ENCODE assay signal across 1 cellular context in the genomic region with DNA sequence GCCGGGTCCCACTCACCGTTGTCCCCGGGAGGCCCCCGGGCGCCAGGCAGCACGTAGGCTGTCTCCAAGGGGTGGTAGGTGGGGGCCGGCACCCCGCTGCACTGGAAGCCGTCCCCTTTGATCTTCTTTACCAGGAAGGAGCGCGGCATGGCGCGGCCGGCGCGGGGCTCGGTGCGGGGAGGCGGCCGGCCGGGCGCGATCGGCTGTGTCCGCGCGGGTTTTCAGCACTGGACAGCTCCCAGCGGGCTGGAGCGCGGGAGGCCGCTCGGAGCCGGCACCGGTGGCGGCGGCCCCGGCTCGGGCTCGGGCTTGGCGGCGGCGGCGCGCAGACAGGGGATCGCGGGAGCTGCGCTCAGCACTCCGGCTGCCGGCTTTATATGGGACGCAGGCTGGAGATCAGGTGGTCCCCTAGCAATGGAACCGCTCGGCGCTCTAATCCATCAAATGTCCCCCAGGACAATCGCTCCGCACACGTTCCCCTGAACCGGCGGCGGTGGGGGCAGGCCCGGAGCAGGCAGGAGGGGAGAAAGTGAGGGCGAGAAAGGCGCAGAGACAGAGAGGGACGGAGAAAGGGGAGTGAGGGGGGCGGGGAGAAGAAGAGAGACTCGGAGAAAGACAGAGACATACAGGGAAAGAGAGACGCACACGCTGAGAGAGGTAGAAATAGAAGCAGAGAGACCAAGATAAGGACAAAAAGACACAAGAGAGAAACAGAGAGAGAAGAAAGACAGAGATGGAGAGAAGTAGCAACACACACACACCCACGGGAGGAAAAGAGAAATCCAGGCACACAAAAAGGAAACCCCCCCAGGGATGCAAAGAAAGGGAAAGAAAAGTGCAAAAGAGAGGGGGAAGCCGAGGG.
TF ChIP-seq lines count a peak whose summit lies in the region.

A gene (minus strand): TSS at position 350 of the 862 bp plus-strand sequence. CDS start 201 bp downstream, at position 149.

TF ChIP-seq in K562, 482 proteins besides CTCF, POLR2A, EP300 and RAD21 (continued from another document and continues in another):
- TF ChIP-seq ZFP36 (IDR thresholded peaks at IDR 0.05; ENCODE audit: low read depth, low read length, partially characterized antibody): no peak
- no peak for TF ChIP-seq PPARD (CRISPR knock-in tag; IDR thresholded peaks at IDR 0.05)
- TF ChIP-seq PTTG1 (tag; IDR thresholded peaks at IDR 0.05; ENCODE audit: low read depth): no peak
- no peak for TF ChIP-seq ERF (CRISPR knock-in tag; IDR thresholded peaks at IDR 0.05)
- TF ChIP-seq CXXC5 (CRISPR knock-in tag; IDR thresholded peaks at IDR 0.05): peak; percentile 87
- TF ChIP-seq ZNF354B (CRISPR knock-in tag; IDR thresholded peaks at IDR 0.05): no peak
- no peak for TF ChIP-seq POLR2B (IDR thresholded peaks at IDR 0.05; ENCODE audit: low read depth, partially characterized antibody)
- TF ChIP-seq TBP (optimal IDR thresholded peaks at IDR 0.05; ENCODE audit: low read depth, low read length): no peak
- no peak for TF ChIP-seq ZNF165 (CRISPR knock-in tag; IDR thresholded peaks at IDR 0.05; ENCODE audit: borderline replicate concordance)
- TF ChIP-seq EWSR1 (IDR thresholded peaks at IDR 0.05; ENCODE audit: borderline replicate concordance, low read depth, partially characterized antibody): no peak
- no peak for TF ChIP-seq TAF15 (IDR thresholded peaks at IDR 0.05; ENCODE audit: low read depth, low read length)
- TF ChIP-seq SIRT6 (IDR thresholded peaks at IDR 0.05; ENCODE audit: low read depth, low read length): no peak
- TF ChIP-seq, protein P1, sequence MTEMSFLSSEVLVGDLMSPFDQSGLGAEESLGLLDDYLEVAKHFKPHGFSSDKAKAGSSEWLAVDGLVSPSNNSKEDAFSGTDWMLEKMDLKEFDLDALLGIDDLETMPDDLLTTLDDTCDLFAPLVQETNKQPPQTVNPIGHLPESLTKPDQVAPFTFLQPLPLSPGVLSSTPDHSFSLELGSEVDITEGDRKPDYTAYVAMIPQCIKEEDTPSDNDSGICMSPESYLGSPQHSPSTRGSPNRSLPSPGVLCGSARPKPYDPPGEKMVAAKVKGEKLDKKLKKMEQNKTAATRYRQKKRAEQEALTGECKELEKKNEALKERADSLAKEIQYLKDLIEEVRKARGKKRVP (CRISPR knock-in tag; IDR thresholded peaks at IDR 0.05): no peak
- TF ChIP-seq, protein P2, sequence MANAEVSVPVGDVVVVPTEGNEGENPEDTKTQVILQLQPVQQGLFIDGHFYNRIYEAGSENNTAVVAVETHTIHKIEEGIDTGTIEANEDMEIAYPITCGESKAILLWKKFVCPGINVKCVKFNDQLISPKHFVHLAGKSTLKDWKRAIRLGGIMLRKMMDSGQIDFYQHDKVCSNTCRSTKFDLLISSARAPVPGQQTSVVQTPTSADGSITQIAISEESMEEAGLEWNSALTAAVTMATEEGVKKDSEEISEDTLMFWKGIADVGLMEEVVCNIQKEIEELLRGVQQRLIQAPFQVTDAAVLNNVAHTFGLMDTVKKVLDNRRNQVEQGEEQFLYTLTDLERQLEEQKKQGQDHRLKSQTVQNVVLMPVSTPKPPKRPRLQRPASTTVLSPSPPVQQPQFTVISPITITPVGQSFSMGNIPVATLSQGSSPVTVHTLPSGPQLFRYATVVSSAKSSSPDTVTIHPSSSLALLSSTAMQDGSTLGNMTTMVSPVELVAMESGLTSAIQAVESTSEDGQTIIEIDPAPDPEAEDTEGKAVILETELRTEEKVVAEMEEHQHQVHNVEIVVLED (CRISPR knock-in tag; IDR thresholded peaks at IDR 0.05): no peak
- TF ChIP-seq, protein P3, sequence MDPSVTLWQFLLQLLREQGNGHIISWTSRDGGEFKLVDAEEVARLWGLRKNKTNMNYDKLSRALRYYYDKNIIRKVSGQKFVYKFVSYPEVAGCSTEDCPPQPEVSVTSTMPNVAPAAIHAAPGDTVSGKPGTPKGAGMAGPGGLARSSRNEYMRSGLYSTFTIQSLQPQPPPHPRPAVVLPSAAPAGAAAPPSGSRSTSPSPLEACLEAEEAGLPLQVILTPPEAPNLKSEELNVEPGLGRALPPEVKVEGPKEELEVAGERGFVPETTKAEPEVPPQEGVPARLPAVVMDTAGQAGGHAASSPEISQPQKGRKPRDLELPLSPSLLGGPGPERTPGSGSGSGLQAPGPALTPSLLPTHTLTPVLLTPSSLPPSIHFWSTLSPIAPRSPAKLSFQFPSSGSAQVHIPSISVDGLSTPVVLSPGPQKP (CRISPR knock-in tag; IDR thresholded peaks at IDR 0.05): no peak
- TF ChIP-seq TGIF2 (CRISPR knock-in tag; IDR thresholded peaks at IDR 0.05): 0 out of 2 replicates have a peak, but pooled peaks have one; percentile 70
- TF ChIP-seq CREBBP (IDR thresholded peaks at IDR 0.05; ENCODE audit: low read depth, low read length): no peak
- TF ChIP-seq, protein P4, sequence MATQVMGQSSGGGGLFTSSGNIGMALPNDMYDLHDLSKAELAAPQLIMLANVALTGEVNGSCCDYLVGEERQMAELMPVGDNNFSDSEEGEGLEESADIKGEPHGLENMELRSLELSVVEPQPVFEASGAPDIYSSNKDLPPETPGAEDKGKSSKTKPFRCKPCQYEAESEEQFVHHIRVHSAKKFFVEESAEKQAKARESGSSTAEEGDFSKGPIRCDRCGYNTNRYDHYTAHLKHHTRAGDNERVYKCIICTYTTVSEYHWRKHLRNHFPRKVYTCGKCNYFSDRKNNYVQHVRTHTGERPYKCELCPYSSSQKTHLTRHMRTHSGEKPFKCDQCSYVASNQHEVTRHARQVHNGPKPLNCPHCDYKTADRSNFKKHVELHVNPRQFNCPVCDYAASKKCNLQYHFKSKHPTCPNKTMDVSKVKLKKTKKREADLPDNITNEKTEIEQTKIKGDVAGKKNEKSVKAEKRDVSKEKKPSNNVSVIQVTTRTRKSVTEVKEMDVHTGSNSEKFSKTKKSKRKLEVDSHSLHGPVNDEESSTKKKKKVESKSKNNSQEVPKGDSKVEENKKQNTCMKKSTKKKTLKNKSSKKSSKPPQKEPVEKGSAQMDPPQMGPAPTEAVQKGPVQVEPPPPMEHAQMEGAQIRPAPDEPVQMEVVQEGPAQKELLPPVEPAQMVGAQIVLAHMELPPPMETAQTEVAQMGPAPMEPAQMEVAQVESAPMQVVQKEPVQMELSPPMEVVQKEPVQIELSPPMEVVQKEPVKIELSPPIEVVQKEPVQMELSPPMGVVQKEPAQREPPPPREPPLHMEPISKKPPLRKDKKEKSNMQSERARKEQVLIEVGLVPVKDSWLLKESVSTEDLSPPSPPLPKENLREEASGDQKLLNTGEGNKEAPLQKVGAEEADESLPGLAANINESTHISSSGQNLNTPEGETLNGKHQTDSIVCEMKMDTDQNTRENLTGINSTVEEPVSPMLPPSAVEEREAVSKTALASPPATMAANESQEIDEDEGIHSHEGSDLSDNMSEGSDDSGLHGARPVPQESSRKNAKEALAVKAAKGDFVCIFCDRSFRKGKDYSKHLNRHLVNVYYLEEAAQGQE (CRISPR knock-in tag; IDR thresholded peaks at IDR 0.05; ENCODE audit: low read depth): peak; percentile 99
- peak; percentile 14 for TF ChIP-seq KDM5B (IDR thresholded peaks at IDR 0.05; ENCODE audit: insufficient replicate concordance, low read depth, low read length)
- TF ChIP-seq, protein P5, sequence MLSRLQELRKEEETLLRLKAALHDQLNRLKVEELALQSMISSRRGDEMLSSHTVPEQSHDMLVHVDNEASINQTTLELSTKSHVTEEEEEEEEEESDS (CRISPR knock-in tag; IDR thresholded peaks at IDR 0.05): no peak
- TF ChIP-seq, protein P6, sequence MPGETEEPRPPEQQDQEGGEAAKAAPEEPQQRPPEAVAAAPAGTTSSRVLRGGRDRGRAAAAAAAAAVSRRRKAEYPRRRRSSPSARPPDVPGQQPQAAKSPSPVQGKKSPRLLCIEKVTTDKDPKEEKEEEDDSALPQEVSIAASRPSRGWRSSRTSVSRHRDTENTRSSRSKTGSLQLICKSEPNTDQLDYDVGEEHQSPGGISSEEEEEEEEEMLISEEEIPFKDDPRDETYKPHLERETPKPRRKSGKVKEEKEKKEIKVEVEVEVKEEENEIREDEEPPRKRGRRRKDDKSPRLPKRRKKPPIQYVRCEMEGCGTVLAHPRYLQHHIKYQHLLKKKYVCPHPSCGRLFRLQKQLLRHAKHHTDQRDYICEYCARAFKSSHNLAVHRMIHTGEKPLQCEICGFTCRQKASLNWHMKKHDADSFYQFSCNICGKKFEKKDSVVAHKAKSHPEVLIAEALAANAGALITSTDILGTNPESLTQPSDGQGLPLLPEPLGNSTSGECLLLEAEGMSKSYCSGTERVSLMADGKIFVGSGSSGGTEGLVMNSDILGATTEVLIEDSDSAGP (CRISPR knock-in tag; IDR thresholded peaks at IDR 0.05): no peak
- TF ChIP-seq MYNN (IDR thresholded peaks at IDR 0.05): no peak
- no peak for TF ChIP-seq MYNN (CRISPR knock-in tag; IDR thresholded peaks at IDR 0.05)
- no peak for TF ChIP-seq RFX1 (IDR thresholded peaks at IDR 0.05)
- TF ChIP-seq NUFIP1 (IDR thresholded peaks at IDR 0.05; ENCODE audit: partially characterized antibody): no peak
- peak; percentile 65; the same call in 1 of the 2 replicates for TF ChIP-seq ZNF766 (CRISPR knock-in tag; conservative IDR thresholded peaks at IDR 0.05)
- no peak for TF ChIP-seq POLR3A (IDR thresholded peaks at IDR 0.05; ENCODE audit: borderline replicate concordance, extremely low read depth, insufficient read depth, insufficient read length)
- TF ChIP-seq ZNF644 (tag; IDR thresholded peaks at IDR 0.05; ENCODE audit: low read depth): peak; percentile 86
- TF ChIP-seq YY1 (IDR thresholded peaks at IDR 0.05; ENCODE audit: borderline replicate concordance in 1 of 3, control insufficient read depth in 1 of 3, extremely low read depth in 1 of 3, insufficient read depth in 3 of 3, insufficient read length in 1 of 3, insufficient replicate concordance in 2 of 3, low read depth in 1 of 3, low read length in 2 of 3): no peak
- TF ChIP-seq, protein P7, sequence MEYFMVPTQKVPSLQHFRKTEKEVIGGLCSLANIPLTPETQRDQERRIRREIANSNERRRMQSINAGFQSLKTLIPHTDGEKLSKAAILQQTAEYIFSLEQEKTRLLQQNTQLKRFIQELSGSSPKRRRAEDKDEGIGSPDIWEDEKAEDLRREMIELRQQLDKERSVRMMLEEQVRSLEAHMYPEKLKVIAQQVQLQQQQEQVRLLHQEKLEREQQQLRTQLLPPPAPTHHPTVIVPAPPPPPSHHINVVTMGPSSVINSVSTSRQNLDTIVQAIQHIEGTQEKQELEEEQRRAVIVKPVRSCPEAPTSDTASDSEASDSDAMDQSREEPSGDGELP (CRISPR knock-in tag; IDR thresholded peaks at IDR 0.05; ENCODE audit: borderline replicate concordance): 0 out of 2 replicates have a peak, but pooled peaks have one; percentile 11
- TF ChIP-seq ZKSCAN8 (CRISPR knock-in tag; IDR thresholded peaks at IDR 0.05): no peak
- TF ChIP-seq, protein P8, sequence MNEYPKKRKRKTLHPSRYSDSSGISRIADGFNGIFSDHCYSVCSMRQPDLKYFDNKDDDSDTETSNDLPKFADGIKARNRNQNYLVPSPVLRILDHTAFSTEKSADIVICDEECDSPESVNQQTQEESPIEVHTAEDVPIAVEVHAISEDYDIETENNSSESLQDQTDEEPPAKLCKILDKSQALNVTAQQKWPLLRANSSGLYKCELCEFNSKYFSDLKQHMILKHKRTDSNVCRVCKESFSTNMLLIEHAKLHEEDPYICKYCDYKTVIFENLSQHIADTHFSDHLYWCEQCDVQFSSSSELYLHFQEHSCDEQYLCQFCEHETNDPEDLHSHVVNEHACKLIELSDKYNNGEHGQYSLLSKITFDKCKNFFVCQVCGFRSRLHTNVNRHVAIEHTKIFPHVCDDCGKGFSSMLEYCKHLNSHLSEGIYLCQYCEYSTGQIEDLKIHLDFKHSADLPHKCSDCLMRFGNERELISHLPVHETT (CRISPR knock-in tag; conservative IDR thresholded peaks at IDR 0.05 in 1 of 2, IDR thresholded peaks at IDR 0.05 in 1 of 2): peak in 1 of 2 experiments; percentile 88; a peak in 2 of 4 replicates
- peak; percentile 48 for TF ChIP-seq ARHGAP35 (IDR thresholded peaks at IDR 0.05; ENCODE audit: partially characterized antibody)
- TF ChIP-seq, protein P9, sequence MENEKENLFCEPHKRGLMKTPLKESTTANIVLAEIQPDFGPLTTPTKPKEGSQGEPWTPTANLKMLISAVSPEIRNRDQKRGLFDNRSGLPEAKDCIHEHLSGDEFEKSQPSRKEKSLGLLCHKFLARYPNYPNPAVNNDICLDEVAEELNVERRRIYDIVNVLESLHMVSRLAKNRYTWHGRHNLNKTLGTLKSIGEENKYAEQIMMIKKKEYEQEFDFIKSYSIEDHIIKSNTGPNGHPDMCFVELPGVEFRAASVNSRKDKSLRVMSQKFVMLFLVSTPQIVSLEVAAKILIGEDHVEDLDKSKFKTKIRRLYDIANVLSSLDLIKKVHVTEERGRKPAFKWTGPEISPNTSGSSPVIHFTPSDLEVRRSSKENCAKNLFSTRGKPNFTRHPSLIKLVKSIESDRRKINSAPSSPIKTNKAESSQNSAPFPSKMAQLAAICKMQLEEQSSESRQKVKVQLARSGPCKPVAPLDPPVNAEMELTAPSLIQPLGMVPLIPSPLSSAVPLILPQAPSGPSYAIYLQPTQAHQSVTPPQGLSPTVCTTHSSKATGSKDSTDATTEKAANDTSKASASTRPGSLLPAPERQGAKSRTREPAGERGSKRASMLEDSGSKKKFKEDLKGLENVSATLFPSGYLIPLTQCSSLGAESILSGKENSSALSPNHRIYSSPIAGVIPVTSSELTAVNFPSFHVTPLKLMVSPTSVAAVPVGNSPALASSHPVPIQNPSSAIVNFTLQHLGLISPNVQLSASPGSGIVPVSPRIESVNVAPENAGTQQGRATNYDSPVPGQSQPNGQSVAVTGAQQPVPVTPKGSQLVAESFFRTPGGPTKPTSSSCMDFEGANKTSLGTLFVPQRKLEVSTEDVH (IDR thresholded peaks at IDR 0.05; ENCODE audit: low read depth, partially characterized antibody): no peak
- TF ChIP-seq MTA1 (IDR thresholded peaks at IDR 0.05; ENCODE audit: borderline replicate concordance): no peak
- no peak for TF ChIP-seq NCOA2 (IDR thresholded peaks at IDR 0.05; ENCODE audit: partially characterized antibody in 2 of 2)
- TF ChIP-seq KLF1 (tag; IDR thresholded peaks at IDR 0.05): no peak
- TF ChIP-seq PHF8 (IDR thresholded peaks at IDR 0.05; ENCODE audit: borderline replicate concordance, low read length): peak; percentile 8; the same call in 1 of the 2 replicates
- TF ChIP-seq MIER1 (IDR thresholded peaks at IDR 0.05; ENCODE audit: low read depth): peak; percentile 72; the same call in 1 of the 2 replicates
- peak; percentile 69; the same call in 1 of the 2 replicates for TF ChIP-seq ZNF282 (CRISPR knock-in tag; IDR thresholded peaks at IDR 0.05)
- TF ChIP-seq ZBTB1 (CRISPR knock-in tag; IDR thresholded peaks at IDR 0.05; ENCODE audit: borderline replicate concordance, low read depth): peak; percentile 66; the same call in 1 of the 2 replicates
- no peak for TF ChIP-seq CHCHD3 (CRISPR knock-in tag; IDR thresholded peaks at IDR 0.05)
- TF ChIP-seq BRD9 (IDR thresholded peaks at IDR 0.05; ENCODE audit: low read depth, partially characterized antibody): no peak
- TF ChIP-seq, protein P10, sequence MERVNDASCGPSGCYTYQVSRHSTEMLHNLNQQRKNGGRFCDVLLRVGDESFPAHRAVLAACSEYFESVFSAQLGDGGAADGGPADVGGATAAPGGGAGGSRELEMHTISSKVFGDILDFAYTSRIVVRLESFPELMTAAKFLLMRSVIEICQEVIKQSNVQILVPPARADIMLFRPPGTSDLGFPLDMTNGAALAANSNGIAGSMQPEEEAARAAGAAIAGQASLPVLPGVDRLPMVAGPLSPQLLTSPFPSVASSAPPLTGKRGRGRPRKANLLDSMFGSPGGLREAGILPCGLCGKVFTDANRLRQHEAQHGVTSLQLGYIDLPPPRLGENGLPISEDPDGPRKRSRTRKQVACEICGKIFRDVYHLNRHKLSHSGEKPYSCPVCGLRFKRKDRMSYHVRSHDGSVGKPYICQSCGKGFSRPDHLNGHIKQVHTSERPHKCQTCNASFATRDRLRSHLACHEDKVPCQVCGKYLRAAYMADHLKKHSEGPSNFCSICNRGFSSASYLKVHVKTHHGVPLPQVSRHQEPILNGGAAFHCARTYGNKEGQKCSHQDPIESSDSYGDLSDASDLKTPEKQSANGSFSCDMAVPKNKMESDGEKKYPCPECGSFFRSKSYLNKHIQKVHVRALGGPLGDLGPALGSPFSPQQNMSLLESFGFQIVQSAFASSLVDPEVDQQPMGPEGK (CRISPR knock-in tag; IDR thresholded peaks at IDR 0.05; ENCODE audit: borderline replicate concordance): no peak
